Comparison of ENCODE assay signal across 9 cellular contexts in genomic region chr15:89888214-89888804, GRCh38. TPM values are rescaled to one million over a fixed set of nuclear protein-coding genes. Genes with fewer than 3 reads are reported as not detected.
A peak's percentile ranks its signal among the peaks of the same experiment; 100 is the strongest.
DNase-seq lines count a peak whose midpoint lies in the region; ATAC-seq and TF ChIP-seq lines count a peak whose summit lies in the region.
"Had no signal": no experiment of that assay in that cellular context is flagged by ENCODE, and none has a peak within 500 bp of the region (broad histone marks: within the 10 kb centered on the region; RNA-seq: fewer than 3 reads in every experiment).

No MANE protein-coding gene starts in this region.

- no peak overlapping the region for H3K27ac Mint-ChIP-seq in Calu3 (ENCODE audit: unreplicated experiment)

- no peaks in the 10 kb centered on the region for H3K9me3 ChIP-seq in WERI-Rb-1 (ENCODE audit: severe bottlenecking)

- ATAC-seq in left lobe of liver, result peak; percentile 88

- no TSS peak for BruUV-seq in Calu3 (replicated peaks; lab: Mats Ljungman, UMichigan)

- CTCF ChIA-PET in Calu3 (lab: Charles Lee), result interaction anchor here (0.6 to 2.1 kb wide), 11 partner anchors 13 to 241 kb away, joined by 3 to 26 read pairs (median 4); no protein-coding TSS in a partner anchor

- in situ Hi-C loops in GM13976 (cut with MboI; ENCODE audit: low sequenced_read_pairs, unreplicated experiment), result no loop called here

- H3K27ac ChIP-seq in WERI-Rb-1, result peak overlapping the region; percentile 43
- no peak overlapping the region for H3K27ac ChIP-seq in caudate nucleus (ENCODE audit: low read depth, low read length)

- no peak overlapping the region for H3K4me3 Mint-ChIP-seq in Calu3 (ENCODE audit: low read depth, unreplicated experiment)

- no peaks in the 10 kb centered on the region for H3K9me3 Mint-ChIP-seq in Calu3 (ENCODE audit: low read depth, unreplicated experiment)

- intact Hi-C loops in Calu3 (cut with micrococcal nuclease; ENCODE audit: unreplicated experiment) (loop anchor here (1.0 kb wide), 1 partner anchor 148 kb away; no protein-coding TSS in a partner anchor), posterior cingulate gyrus (cut with DNase I) (no loop called here)

- H3K36me3 Mint-ChIP-seq in Calu3 (ENCODE audit: insufficient read depth, unreplicated experiment), result peaks cover 31% of the 10 kb centered on the region

- no peaks in the 10 kb centered on the region for H3K27me3 ChIP-seq in WERI-Rb-1 (ENCODE audit: insufficient read depth, low read depth, severe bottlenecking)

- no peak overlapping the region for H3K4me3 ChIP-seq in WERI-Rb-1 (ENCODE audit: low read depth, low read length)

- TF ChIP-seq CTCF in Calu3 (IDR thresholded peaks at IDR 0.05; ENCODE audit: unreplicated experiment), result no peak
- TF ChIP-seq CTCF in WERI-Rb-1 (IDR thresholded peaks at IDR 0.05; ENCODE audit: low read depth, low read length), result peak; percentile 57
- TF ChIP-seq CTCF in GM13976 (IDR thresholded peaks at IDR 0.05; ENCODE audit: borderline replicate concordance, control extremely low read depth, extremely low read depth, insufficient read depth, missing control alignments), result no peak

- H3K4me1 Mint-ChIP-seq in Calu3 (ENCODE audit: low read depth, unreplicated experiment), result peaks cover 15% of the 10 kb centered on the region

- H3K36me3 ChIP-seq in WERI-Rb-1, result peaks cover 36% of the 10 kb centered on the region

- H3K27me3 Mint-ChIP-seq in Calu3 (ENCODE audit: unreplicated experiment), result no peaks in the 10 kb centered on the region

- DNase-seq in Calu3 (peak; percentile 49), HuH-7.5 (ENCODE audit: low spot score) (peak; percentile 31), WERI-Rb-1 (peak; percentile 46), left lobe of liver (ENCODE audit: low spot score) (peak; percentile 44), posterior cingulate gyrus (no peak), GM13976 (ENCODE audit: low spot score) (no peak), caudate nucleus (lab: John Stamatoyannopoulos, UW) (no peak), NCI-H1694 (lab: John Stamatoyannopoulos, UW) (no peak)
- DNase-seq: amygdala had no signal

RNA-seq across cellular contexts. Expression of gene AP3S2, which starts 5.5 kb away (rescaled TPM):
- 46.2 and 51.9 TPM in 2 replicates for total RNA-seq in Calu3 (2022)
- total RNA-seq in left lobe of liver, result 26.4 TPM

RNA-seq across cellular contexts. Expression of gene ARPIN, which starts 24.4 kb away (rescaled TPM):
- 19.1 and 20.1 TPM in 2 replicates for total RNA-seq in Calu3 (2022)
- 6.2 TPM for total RNA-seq in left lobe of liver

Comparison
In these comparisons a context has a peak if more than half of its experiments do, and no peak if none do; other contexts are left out.
1. DNase-seq: peak in Calu3 (single experiment), HuH-7.5 (single experiment), WERI-Rb-1 (single experiment) and left lobe of liver (single experiment); none in posterior cingulate gyrus (0 of 10), GM13976 (single experiment), caudate nucleus (0 of 61) and NCI-H1694 (single experiment).